In genomic region chr17:17056167-17056562, GRCh38 we compare ENCODE assay signal across 12 cellular contexts. TPM values are rescaled to one million over a fixed set of nuclear protein-coding genes. Genes with fewer than 3 reads are reported as not detected.
DNase-seq lines count a peak whose midpoint lies in the region; ATAC-seq, FAIRE-seq and TF ChIP-seq lines count a peak whose summit lies in the region.
"Had no signal": no experiment of that assay in that cellular context is flagged by ENCODE, and none has a peak within 500 bp of the region (broad histone marks: within the 10 kb centered on the region; RNA-seq: fewer than 3 reads in every experiment).

No MANE protein-coding gene starts in this region.

- H3K36me3 ChIP-seq in heart right ventricle (peaks cover 0 to 43% (median 3%) of the 10 kb centered on the region in 9 donors), aorta (ENCODE audit: control insufficient read depth in 1 of 2, insufficient read depth in 2 of 2, low read length in 1 of 2) (no peaks in the 10 kb centered on the region), HepG2 (replicated peaks in 1 of 2; ENCODE audit: control insufficient read depth in 1 of 2, insufficient read depth in 2 of 2, low read length in 2 of 2) (peaks cover 2 to 6% of the 10 kb centered on the region in 2 experiments; a peak in 2 of 5 replicates)

- in situ Hi-C loops in HepG2 (cut with HindIII; ENCODE audit: extremely low pct_ligation_motif_present, low pct_unique_long_range_greater_than_20kb) = no loop called here

- H3K4me2 ChIP-seq in HepG2 (ENCODE audit: low read depth, low read length) = no peak overlapping the region

- ATAC-seq in Right ventricle myocardium superior (ENCODE audit: poor library complexity) (no peak), heart right ventricle (peak in 5 of 8 donors; percentile 4 to 16 (median 11)), aorta (ENCODE audit: low FRiP score) (peak; percentile 51), HepG2 (no peak)
- ATAC-seq: stimulated activated naive CD8-positive, alpha-beta T cell treated with anti-CD3 and anti-CD28 coated beads, Interleukin-15, Interleukin-2, amounts not matched to agents 100 U/mL and 50 U/mL, for 24 hours had no signal

- peaks cover 35% of the 10 kb centered on the region for H3K79me2 ChIP-seq in HepG2 (ENCODE audit: insufficient read depth, low read length)

- H4K20me1 ChIP-seq in HepG2 (ENCODE audit: insufficient read depth, low read length) = peaks cover 6% of the 10 kb centered on the region; the same call in 1 of the 2 replicates

- DNase-seq in cardiac septum (ENCODE audit: low spot score) = peak; percentile 53
- DNase-seq in Right ventricle myocardium superior = no peak
- DNase-seq in heart right ventricle = no peak
- peak; percentile 61 for DNase-seq in posterior vena cava (ENCODE audit: low spot score)
- DNase-seq in aorta = no peak
- DNase-seq in SW480 (ENCODE audit: low spot score) = no peak
- DNase-seq in NCI-H524 (lab: John Stamatoyannopoulos, UW) = no peak
- DNase-seq in HepG2 (ENCODE audit: low spot score) = no peak
- DNase-seq: amniotic stem cell; NCI-H2227 treated with DMSO at 0.1 percent for 48 hours; stimulated activated naive CD8-positive, alpha-beta T cell treated with anti-CD3 and anti-CD28 coated beads, Interleukin-15, Interleukin-2, amounts not matched to agents 100 U/mL and 50 U/mL, for 24 hours had no signal

- no peaks in the 10 kb centered on the region for H3K27me3 ChIP-seq in heart right ventricle
- no peaks in the 10 kb centered on the region for H3K27me3 ChIP-seq in aorta (ENCODE audit: control insufficient read depth in 1 of 2, insufficient read depth in 2 of 2, low read length in 1 of 2)
- H3K27me3 ChIP-seq in HepG2 (ENCODE audit: control insufficient read depth in 1 of 2, insufficient read depth in 2 of 2, low read length in 2 of 2) = no peaks in the 10 kb centered on the region
- H3K27me3 ChIP-seq: Peyer's patch had no signal

- H3K9me3 ChIP-seq in heart right ventricle (no peaks in the 10 kb centered on the region), aorta (ENCODE audit: control insufficient read depth, low read length) (no peaks in the 10 kb centered on the region), HepG2 (ENCODE audit: low read length) (no peaks in the 10 kb centered on the region)
- H3K9me3 ChIP-seq: Peyer's patch had no signal

- no peak for TF ChIP-seq POLR2A in HepG2 (IDR thresholded peaks at IDR 0.05; ENCODE audit: insufficient read depth in 1 of 2, low read depth in 2 of 2, low read length in 2 of 2)

- CTCF ChIA-PET in HepG2 (lab: Yijun Ruan, JAX; ENCODE audit: low intra/inter-chr PET ratio, low total read pairs) = no interaction called here

- BruUV-seq in HepG2 (replicated peaks; lab: Mats Ljungman, UMichigan) = no TSS peak

- TF ChIP-seq CTCF in heart right ventricle (IDR thresholded peaks at IDR 0.05) (no peak), HepG2 (CRISPR knock-in tag; IDR thresholded peaks at IDR 0.05) (no peak)

- POLR2A ChIA-PET in HepG2 (lab: Yijun Ruan, JAX) = no interaction called here

- H3K9ac ChIP-seq in HepG2 (ENCODE audit: insufficient read depth, low read depth, low read length) = no peak overlapping the region

- intact Hi-C loops in cardiac septum (cut with DNase I) (no loop called here), Right ventricle myocardium superior (cut with DNase I) (no loop called here), heart right ventricle (cut with DNase I) (no loop called here), posterior vena cava (cut with DNase I) (no loop called here), aorta (cut with DNase I) (no loop called here), HepG2 (cut with micrococcal nuclease; ENCODE audit: unreplicated experiment) (no loop called here)

- H3K4me3 ChIP-seq in heart right ventricle (peak overlapping the region in 2 of 10 donors; percentile 15 to 18), aorta (ENCODE audit: low read length in 2 of 2) (no peak overlapping the region), HepG2 (replicated peaks in 1 of 3; ENCODE audit: insufficient read depth in 1 of 3, low read depth in 2 of 3, low read length in 3 of 3) (no peak overlapping the region)
- H3K4me3 ChIP-seq: Peyer's patch had no signal

- peak overlapping the region; percentile 6 to 90 (median 82) for H3K27ac ChIP-seq in heart right ventricle
- peak overlapping the region in 1 of 2 donors; percentile 83 for H3K27ac ChIP-seq in aorta (ENCODE audit: low read depth in 1 of 2, low read length in 2 of 2)
- H3K27ac ChIP-seq in HepG2 (ENCODE audit: extremely low read length, insufficient read depth, low read length) = no peak overlapping the region

- 44 to 56% methylated on average over 8 of the region's 8 CpGs for WGBS in heart right ventricle, 2 donors
- WGBS in aorta, 2 donors = 21 to 24% methylated on average over 8 of the region's 8 CpGs
- WGBS in HepG2 (ENCODE audit: low lambda C conversion rate) = 95% methylated on average over 8 of the region's 8 CpGs

- H2AFZ ChIP-seq in HepG2 (ENCODE audit: low read length) = no peak overlapping the region

- peaks cover 65 to 100% (median 96%) of the 10 kb centered on the region in 9 donors for H3K4me1 ChIP-seq in heart right ventricle
- peaks cover 4 to 5% of the 10 kb centered on the region in 2 donors for H3K4me1 ChIP-seq in aorta (ENCODE audit: control insufficient read depth in 1 of 2, insufficient read depth in 2 of 2, low read length in 2 of 2)
- H3K4me1 ChIP-seq in HepG2 (ENCODE audit: insufficient read depth, low read length) = peaks cover 21% of the 10 kb centered on the region

- TF ChIP-seq RAD21 in HepG2 (CRISPR knock-in tag; IDR thresholded peaks at IDR 0.05) = no peak

- FAIRE-seq in HepG2 (lab: Jason Lieb, UNC) = no peak

- no peak for TF ChIP-seq EP300 in HepG2 (IDR thresholded peaks at IDR 0.05; ENCODE audit: low read depth in 2 of 2, low read length in 2 of 2)
- TF ChIP-seq EP300 in HepG2 (CRISPR knock-in tag; IDR thresholded peaks at IDR 0.05; ENCODE audit: borderline replicate concordance) = no peak

TF ChIP-seq in HepG2, 621 proteins besides CTCF, POLR2A, EP300 and RAD21 (continues in another document):
- no peak for TF ChIP-seq FOXC1 (CRISPR knock-in tag; IDR thresholded peaks at IDR 0.05; ENCODE audit: borderline replicate concordance)
- TF ChIP-seq TARDBP (CRISPR knock-in tag; IDR thresholded peaks at IDR 0.05) = no peak
- TF ChIP-seq ZNF512B (CRISPR knock-in tag; IDR thresholded peaks at IDR 0.05; ENCODE audit: borderline replicate concordance) = no peak
- no peak for TF ChIP-seq ZNF484 (CRISPR knock-in tag; IDR thresholded peaks at IDR 0.05; ENCODE audit: borderline replicate concordance, low read depth)
- no peak for TF ChIP-seq ONECUT2 (CRISPR knock-in tag; IDR thresholded peaks at IDR 0.05)
- TF ChIP-seq ZNF264 (CRISPR knock-in tag; IDR thresholded peaks at IDR 0.05) = no peak
- no peak for TF ChIP-seq ZNF121 (CRISPR knock-in tag; IDR thresholded peaks at IDR 0.05)
- no peak for TF ChIP-seq RFX5 (IDR thresholded peaks at IDR 0.05; ENCODE audit: low read depth, low read length)
- TF ChIP-seq DNMT1 (CRISPR knock-in tag; IDR thresholded peaks at IDR 0.05) = no peak
- TF ChIP-seq STAG1 (CRISPR knock-in tag; IDR thresholded peaks at IDR 0.05) = no peak

RNA-seq across cellular contexts. Expression of gene MPRIP, which starts 13.9 kb away (rescaled TPM):
- 554 TPM for total RNA-seq in cardiac septum
- 280 TPM for total RNA-seq in Right ventricle myocardium superior
- total RNA-seq in heart right ventricle = 100 to 1,000 TPM; 252 to 409 (median 329) TPM
- polyA plus RNA-seq in heart right ventricle = 100 to 1,000 TPM; 225 to 329 TPM
- total RNA-seq in posterior vena cava = 100 to 1,000 TPM; 359 to 405 TPM
- total RNA-seq in aorta = 100 to 1,000 TPM; 361 to 519 TPM
- polyA plus RNA-seq in aorta = 100 to 1,000 TPM in 1 of 2 donors, 10 to 100 TPM in 1; 97.8 to 241 TPM
- 43.6 and 50.2 TPM in 2 replicates for total RNA-seq in HepG2 (2016; rRNA removed; fragmentation: Illumina TruSeq; extraction: Trizol)
- 15.5 and 22.4 TPM in 2 replicates for total RNA-seq in HepG2 (2016; cell fraction: cytosol; rRNA removed; fragmentation: Illumina TruSeq; extraction: Trizol; ENCODE audit: low read depth)
- 35.4 and 49.2 TPM in 2 replicates for total RNA-seq in HepG2 (2016; cell fraction: insoluble cytoplasmic fraction; rRNA removed; fragmentation: Illumina TruSeq; extraction: Trizol)
- 44.2 and 45.8 TPM in 2 replicates for total RNA-seq in HepG2 (2016; cell fraction: membrane; rRNA removed; fragmentation: Illumina TruSeq; extraction: Trizol)
- total RNA-seq in HepG2 (2016; cell fraction: nucleus; rRNA removed; fragmentation: Illumina TruSeq; extraction: Trizol) = 44.0 and 52.2 TPM in 2 replicates
- 42.9 and 52.4 TPM in 2 replicates for polyA plus RNA-seq in HepG2 (2011; rRNA removed)
- polyA plus RNA-seq in HepG2 (2011; cell fraction: cytosol; rRNA removed) = 27.7 and 33.6 TPM in 2 replicates
- polyA plus RNA-seq in HepG2 (2011; cell fraction: nucleus; rRNA removed) = 64.4 and 73.7 TPM in 2 replicates
- 45.3 and 47.7 TPM in 2 replicates for polyA plus RNA-seq in HepG2 (2012)
- 21.2 and 23.7 TPM in 2 replicates for polyA plus RNA-seq in HepG2 (2016; cell fraction: cytosol; fragmentation: Illumina TruSeq; extraction: Trizol; ENCODE audit: low read depth)
- 54.0 and 64.3 TPM in 2 replicates for polyA plus RNA-seq in HepG2 (2016; cell fraction: insoluble cytoplasmic fraction; fragmentation: Illumina TruSeq; extraction: Trizol; ENCODE audit: low read depth)
- 40.8 and 46.7 TPM in 2 replicates for polyA plus RNA-seq in HepG2 (2016; cell fraction: membrane; fragmentation: Illumina TruSeq; extraction: Trizol; ENCODE audit: low read depth)
- 98.9 and 100 TPM in 2 replicates for polyA plus RNA-seq in HepG2 (2016; cell fraction: nucleus; fragmentation: Illumina TruSeq; extraction: Trizol; ENCODE audit: insufficient read depth, low read depth)
- polyA minus RNA-seq in HepG2 (2011; rRNA and poly(A)+ RNA removed; ENCODE audit: low replicate concordance) = 85.4 and 275 TPM in 2 replicates
- polyA minus RNA-seq in HepG2 (2011; cell fraction: cytosol; rRNA and poly(A)+ RNA removed) = 31.4 and 37.0 TPM in 2 replicates
- polyA minus RNA-seq in HepG2 (2011; cell fraction: nucleus; rRNA and poly(A)+ RNA removed) = 58.5 and 70.9 TPM in 2 replicates

Comparison
In these comparisons a context has a peak if more than half of its experiments do, and no peak if none do; other contexts are left out.
1. DNase-seq: peak in cardiac septum (single experiment) and posterior vena cava (single experiment); none in Right ventricle myocardium superior (single experiment), heart right ventricle (0 of 2), aorta (0 of 2), SW480 (single experiment), NCI-H524 (0 of 2) and HepG2 (single experiment).
2. ATAC-seq: peak in heart right ventricle (5 of 8) and aorta (single experiment); none in Right ventricle myocardium superior (single experiment) and HepG2 (single experiment).